Comparison of ENCODE assay signal across 1 cellular context in genomic region chr6:39452306-39452705, GRCh38.
TF ChIP-seq lines count a peak whose summit lies in the region.

No MANE protein-coding gene starts in this region.

TF ChIP-seq in WTC11, 78 proteins besides CTCF, POLR2A, EP300 and RAD21 (continued from another document):
- TF ChIP-seq FOXJ3 (CRISPR knock-in tag; IDR thresholded peaks at IDR 0.05; ENCODE audit: borderline replicate concordance): no peak
- no peak for TF ChIP-seq OVOL2 (CRISPR knock-in tag; IDR thresholded peaks at IDR 0.05; ENCODE audit: borderline replicate concordance)
- no peak for TF ChIP-seq ZNF512 (CRISPR knock-in tag; IDR thresholded peaks at IDR 0.05; ENCODE audit: borderline replicate concordance)
